In the genomic region with DNA sequence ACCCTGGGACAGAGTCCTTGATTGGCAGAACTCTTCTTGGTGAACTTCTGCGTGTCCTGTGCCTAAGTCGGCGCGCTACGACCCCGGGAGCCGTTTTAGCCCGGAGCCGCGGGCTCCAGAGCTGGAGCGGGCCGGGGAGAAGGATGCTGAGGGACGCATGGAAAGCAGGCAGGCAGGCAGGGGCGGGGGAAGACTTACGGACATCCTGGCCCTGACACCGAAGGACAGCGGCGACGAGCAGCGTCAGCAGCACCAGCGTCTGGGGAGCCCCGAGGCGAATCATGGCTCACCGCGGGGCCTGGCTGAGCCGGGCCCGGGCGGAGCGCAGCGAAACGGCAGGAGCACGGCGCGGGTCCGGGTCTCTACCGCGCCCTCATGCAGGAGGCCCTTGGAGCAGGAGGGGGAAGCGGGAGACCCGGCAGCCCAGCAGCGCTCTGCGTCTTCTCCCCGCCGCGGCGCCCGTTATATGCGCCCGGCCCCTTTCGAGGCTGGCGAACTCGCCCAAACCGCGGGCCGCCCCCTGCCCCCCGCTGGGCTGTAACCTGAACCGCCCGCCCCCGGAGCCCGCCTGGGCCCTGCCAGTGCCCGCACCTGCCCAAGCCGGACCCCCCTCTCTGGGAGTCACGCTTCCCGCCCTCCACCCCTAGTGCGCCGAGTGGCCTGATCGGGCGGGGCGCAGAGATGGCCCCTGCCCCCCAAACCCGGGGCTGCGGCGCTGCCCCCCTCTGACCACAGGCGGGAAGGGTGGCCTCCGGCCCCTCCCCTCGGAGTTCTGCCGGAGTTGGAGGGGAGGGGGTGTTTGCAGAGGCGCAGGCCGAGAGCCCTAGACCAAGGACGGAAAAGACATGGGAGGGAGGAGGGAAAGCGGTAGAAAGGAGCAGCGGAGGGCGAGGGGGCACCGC, we compare ENCODE assay signal across 9 cellular contexts. TPM values are rescaled to one million over a fixed set of nuclear protein-coding genes. Genes with fewer than 3 reads are reported as not detected.
A peak's percentile ranks its signal among the peaks of the same experiment; 100 is the strongest.
DNase-seq lines count a peak whose midpoint lies in the region; ATAC-seq, FAIRE-seq and TF ChIP-seq lines count a peak whose summit lies in the region.
"Had no signal": no experiment of that assay in that cellular context is flagged by ENCODE, and none has a peak within 500 bp of the region (broad histone marks: within the 10 kb centered on the region; RNA-seq: fewer than 3 reads in every experiment).

A gene (minus strand): TSS at position 438 of the 902 bp plus-strand sequence. CDS start 155 bp downstream, at position 283.

- no peaks in the 10 kb centered on the region for H3K36me3 Mint-ChIP-seq in astrocyte (ENCODE audit: low read depth, unreplicated experiment)

- H3K4me2 ChIP-seq in astrocyte (ENCODE audit: low read length), result peak within 1 kb of the TSS; percentile 82

- no peak for TF ChIP-seq POLR2A in tibial nerve (IDR thresholded peaks at IDR 0.05)

- peak within 1 kb of the TSS; percentile 32 for H3K4me3 ChIP-seq in astrocyte (ENCODE audit: insufficient read depth, low read depth, low read length)
- peak within 1 kb of the TSS; percentile 1 to 47 (median 20) for H3K4me3 ChIP-seq in tibial nerve

- FAIRE-seq in astrocyte (lab: Jason Lieb, UNC), result no peak

- WGBS in tibial nerve, 2 donors, result 1 to 2% methylated on average over 24 to 38 of the region's 82 CpGs

- H3K27ac ChIP-seq in astrocyte (ENCODE audit: low read depth, low read length), result no peak within 1 kb of the TSS
- H3K27ac ChIP-seq in tibial nerve, result no peak within 1 kb of the TSS
- H3K27ac ChIP-seq: foreskin keratinocyte had no signal

- H3K4me1 ChIP-seq in astrocyte (ENCODE audit: insufficient read depth, low read length), result peaks cover 21% of the 10 kb centered on the region
- peaks cover 0 to 49% (median 37%) of the 10 kb centered on the region in 4 donors for H3K4me1 ChIP-seq in tibial nerve

- H3K9me3 ChIP-seq in astrocyte (ENCODE audit: insufficient read depth, low read depth, low read length) (no peaks in the 10 kb centered on the region), tibial nerve (no peaks in the 10 kb centered on the region)

- no peak for TF ChIP-seq EP300 in tibial nerve (IDR thresholded peaks at IDR 0.05)

- peaks cover 5% of the 10 kb centered on the region for H4K20me1 ChIP-seq in astrocyte (ENCODE audit: insufficient read depth, low read length)

- H3K27me3 ChIP-seq in astrocyte (ENCODE audit: insufficient read depth, low read length) (peaks cover 84% of the 10 kb centered on the region), tibial nerve (peaks cover 0 to 82% of the 10 kb centered on the region in 2 donors)

- DNase-seq in D341Med (ENCODE audit: low spot score) (peak; percentile 69), NCI-H1417 (lab: John Stamatoyannopoulos, UW) (peak; percentile 19 to 93 (median 91)), astrocyte (ENCODE audit: low read depth) (no peak), left lobe of liver (ENCODE audit: low spot score) (no peak), tibial nerve (ENCODE audit: low spot score in 2 of 2) (no peak), ACHN (no peak), HT-29 (ENCODE audit: low spot score) (no peak), NCI-H345 (lab: John Stamatoyannopoulos, UW) (no peak)

- TF ChIP-seq CTCF in astrocyte (IDR thresholded peaks at IDR 0.05; ENCODE audit: insufficient read depth, low read depth, low read length), result no peak
- TF ChIP-seq CTCF in tibial nerve (IDR thresholded peaks at IDR 0.05), result no peak

- H3K9me3 Mint-ChIP-seq in astrocyte (ENCODE audit: unreplicated experiment), result peaks cover 2% of the 10 kb centered on the region

- no peak within 1 kb of the TSS for H3K27ac Mint-ChIP-seq in astrocyte (ENCODE audit: unreplicated experiment)

- no peak within 1 kb of the TSS for H3K9ac ChIP-seq in astrocyte (ENCODE audit: low read length)

- H3K4me3 Mint-ChIP-seq in astrocyte (ENCODE audit: unreplicated experiment), result peak within 1 kb of the TSS; percentile 80

- no peaks in the 10 kb centered on the region for H3K36me3 ChIP-seq in astrocyte (ENCODE audit: insufficient read depth, low read length)
- H3K36me3 ChIP-seq in tibial nerve, result no peaks in the 10 kb centered on the region

- H2AFZ ChIP-seq in astrocyte (ENCODE audit: low read depth, low read length), result peak within 1 kb of the TSS; percentile 63

- in situ Hi-C loops in ACHN (cut with HindIII; ENCODE audit: low pct_ligation_motif_present, low pct_unique_long_range_greater_than_20kb, low sequenced_read_pairs), result no loop called here

- peaks cover 48% of the 10 kb centered on the region for H3K27me3 Mint-ChIP-seq in astrocyte (ENCODE audit: low read depth, unreplicated experiment)

- peak; percentile 34 for ATAC-seq in left lobe of liver
- ATAC-seq: foreskin keratinocyte had no signal

- no peaks in the 10 kb centered on the region for H3K79me2 ChIP-seq in astrocyte (ENCODE audit: insufficient read depth, low read length)

- peaks cover 3% of the 10 kb centered on the region for H3K4me1 Mint-ChIP-seq in astrocyte (ENCODE audit: low read depth, unreplicated experiment)

RNA-seq across cellular contexts. Expression of the gene that starts here (rescaled TPM):
- total RNA-seq in astrocyte (11.2 and 20.3 TPM in 2 replicates), left lobe of liver (0.08 TPM), tibial nerve (not detected)
- not detected in 2 replicates for total RNA-seq in HT-29 (2014; rRNA removed; shearing (Covaris generic))

Comparison
In these comparisons a context has a peak if more than half of its experiments do, and no peak if none do; other contexts are left out.
1. RNA of the gene that starts here (total RNA-seq): 11.2 to 20.3 TPM in astrocyte; 0.08 TPM in left lobe of liver (single experiment), not detected in tibial nerve and not detected in HT-29; every median in the first group is over 10 times any median in the second.
2. Peak in ATAC-seq in left lobe of liver; RNA of the gene not detected or under 1 TPM.
3. DNase-seq: peak in D341Med (single experiment) and NCI-H1417 (3 of 3); none in astrocyte (single experiment), left lobe of liver (single experiment), tibial nerve (0 of 2), ACHN (single experiment), HT-29 (single experiment) and NCI-H345 (single experiment).